Comparison of ENCODE assay signal across 29 cellular contexts in the genomic region with DNA sequence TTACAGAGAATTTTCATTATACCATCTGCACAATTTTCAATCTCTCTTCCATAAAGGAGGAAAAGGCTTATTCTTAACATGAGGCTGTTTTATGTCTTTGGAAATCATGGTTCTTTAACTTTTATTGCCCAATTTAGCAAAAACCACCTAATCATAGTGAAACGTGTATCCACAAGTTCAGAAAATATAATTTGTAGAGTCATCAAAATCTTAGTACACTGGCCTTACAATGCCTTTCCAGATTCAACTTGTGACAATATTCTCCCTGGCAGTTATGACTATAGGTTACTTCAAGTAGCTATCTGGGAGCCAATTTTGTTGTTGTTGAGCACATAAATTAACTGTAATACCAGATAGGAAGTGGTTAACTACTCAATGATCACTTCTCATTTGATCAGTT.
"Had no signal": no experiment of that assay in that cellular context is flagged by ENCODE, and none has a peak within 500 bp of the region (broad histone marks: within the 10 kb centered on the region; RNA-seq: fewer than 3 reads in every experiment).

No MANE protein-coding gene starts in this region.

- H3K9me3 ChIP-seq: adrenal gland, ascending aorta, esophagus muscularis mucosa, lower lobe of right lung, mucosa of descending colon, testis, uterus had no signal

- H3K27ac ChIP-seq: adrenal gland, ascending aorta, brain microvascular endothelial cell, esophagus muscularis mucosa, hepatocyte, lower lobe of right lung, testis, uterus had no signal

- H3K27me3 ChIP-seq: adrenal gland, ascending aorta, brain microvascular endothelial cell, esophagus muscularis mucosa, hepatocyte, testis, uterus had no signal

- H3K4me1 Mint-ChIP-seq: neural crest cell had no signal

- H3K4me3 ChIP-seq: adrenal gland, ascending aorta, esophagus muscularis mucosa, hepatocyte, lower lobe of right lung, mucosa of descending colon, testis, uterus had no signal

- H3K9me3 Mint-ChIP-seq: activated naive CD4-positive, alpha-beta T cell treated with anti-CD3 and anti-CD28 coated beads, Interleukin-2, amount 50 U/mL, for 24 hours; dendritic cell treated with granulocyte-macrophage colony-stimulating factor and Interleukin-4, amounts not matched to agents 40 ng/mL and 50 ng/mL, for 4 days; immature natural killer cell; naive B cell; neural crest cell had no signal

- FAIRE-seq: frontal cortex, small intestine had no signal

- H2AFZ ChIP-seq: hepatocyte had no signal

- H3K4me2 ChIP-seq: hepatocyte had no signal

- H3K4me3 Mint-ChIP-seq: activated naive CD4-positive, alpha-beta T cell treated with anti-CD3 and anti-CD28 coated beads, Interleukin-2, amount 50 U/mL, for 24 hours; dendritic cell treated with granulocyte-macrophage colony-stimulating factor and Interleukin-4, amounts not matched to agents 40 ng/mL and 50 ng/mL, for 4 days; immature natural killer cell; naive B cell; neural crest cell had no signal

- DNase-seq: activated CD4-positive, alpha-beta T cell treated with anti-CD3 and anti-CD28 coated beads, Interleukin-2, amount 50 U/mL, for 48 hours; activated gamma-delta T cell treated with Interleukin-2 at 50 U/mL for 16 hours; adrenal gland; brain microvascular endothelial cell; caudate nucleus; effector CD8-positive, alpha-beta T cell; glutamatergic neuron; immature natural killer cell; lower lobe of right lung; mesendoderm; mucosa of descending colon; naive B cell; occipital lobe; small intestine; stimulated activated CD4-positive, alpha-beta T cell treated with anti-CD3 and anti-CD28 coated beads, Interleukin-2, amount 100 ng/mL, for 24 hours; stimulated activated naive CD4-positive, alpha-beta T cell; SW 1271; testis; trophoblast cell; uterus had no signal

- H3K36me3 ChIP-seq: uterus had no signal

- H3K4me1 ChIP-seq: adrenal gland, ascending aorta, esophagus muscularis mucosa, testis, uterus had no signal

- H3K27ac Mint-ChIP-seq: activated naive CD4-positive, alpha-beta T cell treated with anti-CD3 and anti-CD28 coated beads, Interleukin-2, amount 50 U/mL, for 24 hours; immature natural killer cell; naive B cell had no signal

- H3K27me3 Mint-ChIP-seq: activated naive CD4-positive, alpha-beta T cell treated with anti-CD3 and anti-CD28 coated beads, Interleukin-2, amount 50 U/mL, for 24 hours; dendritic cell treated with granulocyte-macrophage colony-stimulating factor and Interleukin-4, amounts not matched to agents 40 ng/mL and 50 ng/mL, for 4 days; naive B cell had no signal

- ATAC-seq: left lobe of liver, lower lobe of right lung, mucosa of descending colon, sciatic nerve had no signal
